11 cellular contexts compared by ENCODE assay signal in genomic region chr4:69181519-69181918, GRCh38. TPM values are rescaled to one million over a fixed set of nuclear protein-coding genes. Genes with fewer than 3 reads are reported as not detected.
"Had no signal": no experiment of that assay in that cellular context is flagged by ENCODE, and none has a peak within 500 bp of the region (broad histone marks: within the 10 kb centered on the region; RNA-seq: fewer than 3 reads in every experiment).

No MANE protein-coding gene starts in this region.

RNA-seq across cellular contexts. Expression of gene UGT2B11, which starts 33.0 kb away (rescaled TPM):
- total RNA-seq: OCI-LY7, PC-3, PC-9, Peyer's patch, Right ventricle myocardium inferior, Right ventricle myocardium superior, RPMI7951, SJCRH30, SJSA1, SK-MEL-5 had no signal
- polyA plus RNA-seq: SK-N-SH had no signal
